Comparison of ENCODE assay signal across 11 cellular contexts in the genomic region with DNA sequence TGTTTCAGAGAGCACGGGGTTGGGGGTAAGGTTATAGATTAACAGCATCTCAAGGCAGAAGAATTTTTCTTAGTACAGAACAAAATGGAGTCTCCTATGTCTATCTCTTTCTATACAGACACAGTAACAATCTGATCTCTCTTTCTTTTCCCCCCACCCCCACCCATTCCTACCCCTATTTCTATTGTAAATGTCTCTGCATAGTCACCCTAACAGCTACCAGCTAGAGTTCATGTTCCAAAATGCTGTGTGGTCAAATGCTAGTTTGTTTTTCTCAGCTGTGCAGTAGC. TPM values are rescaled to one million over a fixed set of nuclear protein-coding genes. Genes with fewer than 3 reads are reported as not detected.
"Had no signal": no experiment of that assay in that cellular context is flagged by ENCODE, and none has a peak within 500 bp of the region (broad histone marks: within the 10 kb centered on the region; RNA-seq: fewer than 3 reads in every experiment).

No MANE protein-coding gene starts in this region.

RNA-seq across cellular contexts. Expression of gene PLA2G10, which starts 57.2 kb away (rescaled TPM):
- total RNA-seq: activated CD4-positive, alpha-beta T cell treated with anti-CD3 and anti-CD28 coated beads, Interleukin-2, amount 10 ng/mL, durations not matched to agents 24 days and 14 days; activated CD8-positive, alpha-beta T cell treated with anti-CD3 and anti-CD28 coated beads for 36 hours; activated naive CD4-positive, alpha-beta T cell treated with anti-CD3 and anti-CD28 coated beads for 36 hours; esophagus mucosa; gastroesophageal sphincter; heart right ventricle; lung microvascular endothelial cell; osteocyte; psoas muscle; right cardiac atrium had no signal
- polyA plus RNA-seq: psoas muscle, right cardiac atrium, SK-N-SH had no signal
